Comparison of ENCODE assay signal across 12 cellular contexts in the genomic region with DNA sequence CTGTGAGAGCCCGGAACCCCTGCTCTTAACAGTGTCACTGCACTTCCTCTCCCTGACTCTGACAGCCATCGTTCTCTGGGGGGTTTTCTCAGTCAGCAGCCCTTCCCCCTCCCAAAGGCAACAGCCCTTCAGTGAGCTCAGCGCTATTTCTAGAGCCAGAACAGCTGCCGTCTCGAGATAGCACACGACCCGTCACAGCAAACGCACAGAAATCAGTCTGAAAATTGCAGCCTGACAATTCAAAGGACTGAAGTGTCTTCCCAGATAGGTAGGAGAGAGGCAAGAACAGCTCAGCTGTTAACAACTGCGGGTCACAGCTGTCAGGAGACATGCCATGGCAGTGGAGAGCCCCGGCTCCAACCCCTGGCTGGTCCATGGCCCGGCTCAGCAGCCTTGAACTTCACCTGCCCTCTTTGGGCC. TPM values are rescaled to one million over a fixed set of nuclear protein-coding genes. Genes with fewer than 3 reads are reported as not detected.
DNase-seq lines count a peak whose midpoint lies in the region; ATAC-seq and FAIRE-seq lines count a peak whose summit lies in the region.
"Had no signal": no experiment of that assay in that cellular context is flagged by ENCODE, and none has a peak within 500 bp of the region (broad histone marks: within the 10 kb centered on the region; RNA-seq: fewer than 3 reads in every experiment).

No MANE protein-coding gene starts in this region.

- H3K79me2 ChIP-seq in mesendoderm (ENCODE audit: control insufficient read depth, insufficient read depth, low read length) = no peaks in the 10 kb centered on the region

- H3K36me3 ChIP-seq in mesendoderm (ENCODE audit: control insufficient read depth, insufficient read depth, low read length) = no peaks in the 10 kb centered on the region

- CTCF ChIA-PET in activated CD4-positive, alpha-beta T cell treated with anti-CD3 and anti-CD28 coated beads, Interleukin-2, amount 10 ng/mL, durations not matched to agents 7 days and 5 days (lab: Charles Lee) = interaction anchor here (1.5 kb wide), 1 partner anchor 17 kb away, joined by 4 read pairs; no protein-coding TSS in a partner anchor

- DNase-seq in GM18507 (ENCODE audit: extremely low spot score, insufficient read length, low read depth) = peak; percentile 17
- DNase-seq in SHP77 (lab: John Stamatoyannopoulos, UW) = peak; percentile 58 to 59
- peak; percentile 37 for DNase-seq in mesendoderm
- DNase-seq in hippocampal formation (lab: John Stamatoyannopoulos, UW) = no peak
- DNase-seq in activated CD4-positive, alpha-beta T cell treated with anti-CD3 and anti-CD28 coated beads, Interleukin-2, amount 10 ng/mL, durations not matched to agents 7 days and 5 days = no peak
- DNase-seq: activated CD4-positive, alpha-beta T cell treated with anti-CD3 and anti-CD28 coated beads for 4 hours; immature natural killer cell had no signal

- H3K9me3 Mint-ChIP-seq in activated CD4-positive, alpha-beta T cell treated with anti-CD3 and anti-CD28 coated beads, Interleukin-2, amount 10 ng/mL, durations not matched to agents 7 days and 5 days = no peaks in the 10 kb centered on the region

- no peak overlapping the region for H3K27ac ChIP-seq in mesendoderm (ENCODE audit: low read depth, low read length)
- H3K27ac ChIP-seq: KMS-11 had no signal

- no peak overlapping the region for H2BK15ac ChIP-seq in mesendoderm (replicated peaks; ENCODE audit: low read depth)

- no peak overlapping the region for H4K5ac ChIP-seq in mesendoderm (ENCODE audit: low read length)

- H3K4me3 ChIP-seq in mesendoderm (ENCODE audit: low read length) = no peak overlapping the region

- H3K18ac ChIP-seq in mesendoderm (ENCODE audit: low read length) = no peak overlapping the region

- H3K4me1 ChIP-seq in mesendoderm (ENCODE audit: control insufficient read depth, low read depth, low read length) = peaks cover 5% of the 10 kb centered on the region

- POLR2A ChIA-PET in activated CD4-positive, alpha-beta T cell treated with anti-CD3 and anti-CD28 coated beads, Interleukin-2, amount 10 ng/mL, durations not matched to agents 7 days and 5 days (lab: Charles Lee) = no interaction called here

- H4K8ac ChIP-seq in mesendoderm (ENCODE audit: low read depth, low read length) = no peak overlapping the region

- no CpG with 5 or more reads among the region's 11 CpGs for WGBS in mesendoderm (ENCODE audit: extremely low coverage, insufficient coverage, low lambda C conversion rate)

- peak; percentile 56 for FAIRE-seq in GM18507 (lab: Jason Lieb, UNC)

- peak; percentile 95 for ATAC-seq in HG02759 (IDR thresholded peaks at IDR 0.05; ENCODE audit: unreplicated experiment)
- no peak for ATAC-seq in GM18858 (IDR thresholded peaks at IDR 0.05; ENCODE audit: unreplicated experiment)
- no peak for ATAC-seq in GM19467 (IDR thresholded peaks at IDR 0.05; ENCODE audit: unreplicated experiment)

- no peak overlapping the region for H3K4me2 ChIP-seq in mesendoderm (ENCODE audit: low read length)
- H3K4me2 ChIP-seq: KMS-11 had no signal

- H3K27ac Mint-ChIP-seq in activated CD4-positive, alpha-beta T cell treated with anti-CD3 and anti-CD28 coated beads, Interleukin-2, amount 10 ng/mL, durations not matched to agents 7 days and 5 days = no peak overlapping the region
- H3K27ac Mint-ChIP-seq: immature natural killer cell had no signal

- no peak overlapping the region for H3K23ac ChIP-seq in mesendoderm (ENCODE audit: low read length)

- H3K4me1 Mint-ChIP-seq in activated CD4-positive, alpha-beta T cell treated with anti-CD3 and anti-CD28 coated beads, Interleukin-2, amount 10 ng/mL, durations not matched to agents 7 days and 5 days = no peaks in the 10 kb centered on the region
- H3K4me1 Mint-ChIP-seq: immature natural killer cell had no signal

- no peak overlapping the region for H2AK5ac ChIP-seq in mesendoderm (ENCODE audit: low read length)

- H3K36me3 Mint-ChIP-seq in activated CD4-positive, alpha-beta T cell treated with anti-CD3 and anti-CD28 coated beads, Interleukin-2, amount 10 ng/mL, durations not matched to agents 7 days and 5 days (ENCODE audit: low read depth) = no peaks in the 10 kb centered on the region
- H3K36me3 Mint-ChIP-seq: immature natural killer cell had no signal

- no peak overlapping the region for H3K56ac ChIP-seq in mesendoderm (ENCODE audit: low read length)

- H3K27me3 Mint-ChIP-seq in activated CD4-positive, alpha-beta T cell treated with anti-CD3 and anti-CD28 coated beads, Interleukin-2, amount 10 ng/mL, durations not matched to agents 7 days and 5 days = no peaks in the 10 kb centered on the region

- no peak overlapping the region for H3K4ac ChIP-seq in mesendoderm (ENCODE audit: low read depth, low read length)

- no peak overlapping the region for H2BK5ac ChIP-seq in mesendoderm (ENCODE audit: low read length)

- no peak overlapping the region for H2BK120ac ChIP-seq in mesendoderm (ENCODE audit: low read depth, low read length)

- H3K27me3 ChIP-seq in mesendoderm (ENCODE audit: insufficient read depth, low read length, poor library complexity) = no peaks in the 10 kb centered on the region

- no peak overlapping the region for H3K9ac ChIP-seq in mesendoderm (ENCODE audit: low read length)
- H3K9ac ChIP-seq: KMS-11 had no signal

- H3K4me3 Mint-ChIP-seq in activated CD4-positive, alpha-beta T cell treated with anti-CD3 and anti-CD28 coated beads, Interleukin-2, amount 10 ng/mL, durations not matched to agents 7 days and 5 days = no peak overlapping the region
- H3K4me3 Mint-ChIP-seq: immature natural killer cell had no signal

- no peaks in the 10 kb centered on the region for H3K79me1 ChIP-seq in mesendoderm (ENCODE audit: low read length)

RNA-seq across cellular contexts. Expression of gene ST8SIA5, which starts 45.4 kb away (rescaled TPM):
- polyA plus RNA-seq in mesendoderm (2013, experiment 1 of 2) = 0.34 TPM
- polyA plus RNA-seq in mesendoderm (2013, experiment 2 of 2) = 0.35 TPM
- total RNA-seq in activated CD4-positive, alpha-beta T cell treated with anti-CD3 and anti-CD28 coated beads, Interleukin-2, amount 10 ng/mL, durations not matched to agents 7 days and 5 days = under 1 TPM in 1 of 2 experiments, not detected in 1; 0.15 TPM
- polyA plus RNA-seq: immature natural killer cell had no signal

RNA-seq across cellular contexts. Expression of gene LOXHD1, which starts 54.4 kb away (rescaled TPM):
- polyA plus RNA-seq in mesendoderm (2013, experiment 1 of 2) = 0.06 TPM
- 0.06 TPM for polyA plus RNA-seq in mesendoderm (2013, experiment 2 of 2)
- total RNA-seq in activated CD4-positive, alpha-beta T cell treated with anti-CD3 and anti-CD28 coated beads, Interleukin-2, amount 10 ng/mL, durations not matched to agents 7 days and 5 days = under 1 TPM; 0.25 to 0.35 TPM
- total RNA-seq: osteocyte had no signal

Comparison
In these comparisons a context has a peak if more than half of its experiments do, and no peak if none do; other contexts are left out.
1. DNase-seq: peak in GM18507 (single experiment), SHP77 (2 of 2) and mesendoderm (single experiment); none in hippocampal formation (0 of 2) and activated CD4-positive, alpha-beta T cell treated with anti-CD3 and anti-CD28 coated beads, Interleukin-2, amount 10 ng/mL, durations not matched to agents 7 days and 5 days (single experiment).